ENCODE assay signal across 1 cellular context in genomic region chr5:154937718-154938466, GRCh38.
TF ChIP-seq lines count a peak whose summit lies in the region.

Gene GEMIN5 (minus strand): TSS chr5:154938211. CDS start chr5:154938133, 78 bp downstream.

TF ChIP-seq in K562, 482 proteins besides CTCF, POLR2A, EP300 and RAD21 (continued from another document and continues in another):
- peak; percentile 24 for TF ChIP-seq PRDM10 (IDR thresholded peaks at IDR 0.05; ENCODE audit: partially characterized antibody)
- 0 out of 2 replicates have a peak, but pooled peaks have one; percentile 47 for TF ChIP-seq SOX6 (IDR thresholded peaks at IDR 0.05)
- TF ChIP-seq SMARCA4 (IDR thresholded peaks at IDR 0.05), result no peak
- peak; percentile 88 for TF ChIP-seq ARID4B (CRISPR knock-in tag; IDR thresholded peaks at IDR 0.05)
- TF ChIP-seq SP1 (CRISPR knock-in tag; IDR thresholded peaks at IDR 0.05), result peak; percentile 95
- TF ChIP-seq HMGN3 (IDR thresholded peaks at IDR 0.05; ENCODE audit: borderline replicate concordance, extremely low read depth, insufficient read length, low read depth, low read length), result peak; percentile 65
- peak; percentile 88 for TF ChIP-seq L3MBTL2 (IDR thresholded peaks at IDR 0.05)
- no peak for TF ChIP-seq THRAP3 (IDR thresholded peaks at IDR 0.05; ENCODE audit: borderline replicate concordance)
- peak; percentile 74 for TF ChIP-seq HNRNPLL (IDR thresholded peaks at IDR 0.05; ENCODE audit: low read depth, low read length, poor library complexity, severe bottlenecking)
- TF ChIP-seq MYC (IDR thresholded peaks at IDR 0.05; ENCODE audit: low read depth, low read length), result peak; percentile 92
- TF ChIP-seq MYC (CRISPR knock-in tag; IDR thresholded peaks at IDR 0.05; ENCODE audit: borderline replicate concordance, low read depth), result peak; percentile 48; the same call in 1 of the 2 replicates
- TF ChIP-seq SRSF9 (IDR thresholded peaks at IDR 0.05; ENCODE audit: borderline replicate concordance, low read depth, low read length), result no peak
- peak; percentile 68; the same call in 1 of the 2 replicates for TF ChIP-seq CBFB (CRISPR knock-in tag; IDR thresholded peaks at IDR 0.05)
- no peak for TF ChIP-seq HDGF (IDR thresholded peaks at IDR 0.05)
- TF ChIP-seq ZNF707 (CRISPR knock-in tag; conservative IDR thresholded peaks at IDR 0.05), result no peak
- no peak for TF ChIP-seq ZNF699 (CRISPR knock-in tag; IDR thresholded peaks at IDR 0.05; ENCODE audit: insufficient replicate concordance)
- TF ChIP-seq ZNF778 (CRISPR knock-in tag; IDR thresholded peaks at IDR 0.05), result no peak
- no peak for TF ChIP-seq KDM4B (IDR thresholded peaks at IDR 0.05; ENCODE audit: borderline replicate concordance in 2 of 2, low read depth in 1 of 2)
- peak in 2 of 3 experiments; percentile 49 to 50 for TF ChIP-seq YY1 (IDR thresholded peaks at IDR 0.05; ENCODE audit: borderline replicate concordance in 1 of 3, control insufficient read depth in 1 of 3, extremely low read depth in 1 of 3, insufficient read depth in 3 of 3, insufficient read length in 1 of 3, insufficient replicate concordance in 2 of 3, low read depth in 1 of 3, low read length in 2 of 3)
- no peak for TF ChIP-seq ZNF512 (tag; IDR thresholded peaks at IDR 0.05)
- peak in 1 of 2 experiments; percentile 97; a peak in 3 of 4 replicates for TF ChIP-seq SIN3A (IDR thresholded peaks at IDR 0.05; ENCODE audit: borderline replicate concordance in 2 of 2, control insufficient read depth in 1 of 2, low read depth in 2 of 2, low read length in 2 of 2)
- no peak for TF ChIP-seq PKNOX1 (IDR thresholded peaks at IDR 0.05)
- TF ChIP-seq ZNF695 (CRISPR knock-in tag; IDR thresholded peaks at IDR 0.05), result no peak
- 0 out of 4 replicates have a peak, but pooled peaks of 1 of the 2 experiments have one; percentile 33 for TF ChIP-seq TEAD1 (CRISPR knock-in tag; IDR thresholded peaks at IDR 0.05)
- no peak for TF ChIP-seq KAT8 (IDR thresholded peaks at IDR 0.05; ENCODE audit: low read depth)
- TF ChIP-seq ZNF41 (CRISPR knock-in tag; conservative IDR thresholded peaks at IDR 0.05), result no peak
- TF ChIP-seq CEBPZ (IDR thresholded peaks at IDR 0.05; ENCODE audit: borderline replicate concordance, low read depth, low read length), result no peak
- TF ChIP-seq E2F1 (CRISPR knock-in tag; IDR thresholded peaks at IDR 0.05), result 0 out of 2 replicates have a peak, but pooled peaks have one; percentile 42
- peak; percentile 48; the same call in 1 of the 2 replicates for TF ChIP-seq MYNN (IDR thresholded peaks at IDR 0.05)
- no peak for TF ChIP-seq MYNN (CRISPR knock-in tag; IDR thresholded peaks at IDR 0.05)
- TF ChIP-seq NUFIP1 (IDR thresholded peaks at IDR 0.05; ENCODE audit: partially characterized antibody), result peak; percentile 38
- TF ChIP-seq ILF3 (IDR thresholded peaks at IDR 0.05; ENCODE audit: borderline replicate concordance), result no peak
- no peak for TF ChIP-seq ETS2 (tag; IDR thresholded peaks at IDR 0.05; ENCODE audit: borderline replicate concordance, poor library complexity, severe bottlenecking)
- TF ChIP-seq RBM17 (IDR thresholded peaks at IDR 0.05; ENCODE audit: borderline replicate concordance, low read depth, low read length), result no peak
- no peak for TF ChIP-seq FOS (IDR thresholded peaks at IDR 0.05; ENCODE audit: extremely low read depth, insufficient read length)
- TF ChIP-seq BCLAF1 (IDR thresholded peaks at IDR 0.05; ENCODE audit: borderline replicate concordance in 1 of 2, control insufficient read depth in 1 of 2, low read depth in 2 of 2, low read length in 1 of 2), result peak in 1 of 2 experiments; percentile 68; a peak in 1 of 4 replicates
- TF ChIP-seq ZC3H11A (IDR thresholded peaks at IDR 0.05; ENCODE audit: low read depth, low read length), result 0 out of 2 replicates have a peak, but pooled peaks have one; percentile 67
- no peak for TF ChIP-seq KLF6 (CRISPR knock-in tag; IDR thresholded peaks at IDR 0.05; ENCODE audit: borderline replicate concordance)
- TF ChIP-seq NBN (IDR thresholded peaks at IDR 0.05; ENCODE audit: low read depth), result 0 out of 2 replicates have a peak, but pooled peaks have one; percentile 22
- peak; percentile 52 for TF ChIP-seq POLR2B (IDR thresholded peaks at IDR 0.05; ENCODE audit: low read depth, partially characterized antibody)
- TF ChIP-seq ZZZ3 (IDR thresholded peaks at IDR 0.05), result no peak
- TF ChIP-seq FOXM1 (IDR thresholded peaks at IDR 0.05; ENCODE audit: low read depth), result no peak
- TF ChIP-seq FOXM1 (CRISPR knock-in tag; IDR thresholded peaks at IDR 0.05; ENCODE audit: low read depth), result 0 out of 2 replicates have a peak, but pooled peaks have one; percentile 18
- peak; percentile 29 for TF ChIP-seq U2AF1 (optimal IDR thresholded peaks at IDR 0.05; ENCODE audit: low read depth, low read length)
- TF ChIP-seq EHMT2 (IDR thresholded peaks at IDR 0.05), result no peak
